In the genomic region with DNA sequence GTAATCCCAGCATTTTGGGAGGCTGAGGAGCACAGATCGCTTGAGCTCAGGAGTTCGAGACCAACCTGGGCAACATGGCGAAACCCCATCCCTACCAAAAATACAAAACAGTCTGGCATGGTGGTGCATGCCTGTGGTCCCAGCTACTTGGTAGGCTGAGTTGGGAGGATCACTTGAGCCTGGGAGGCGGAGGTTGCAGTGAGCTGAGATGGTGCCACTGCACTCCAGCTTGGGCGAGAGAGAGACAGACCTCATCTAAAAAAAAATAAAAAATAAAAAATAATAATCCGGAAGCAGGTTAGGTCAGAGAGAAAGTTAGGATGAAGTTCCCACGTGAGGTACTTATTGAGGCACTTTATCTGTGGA, we compare ENCODE assay signal across 6 cellular contexts. TPM values are rescaled to one million over a fixed set of nuclear protein-coding genes. Genes with fewer than 3 reads are reported as not detected.
DNase-seq lines count a peak whose midpoint lies in the region; TF ChIP-seq lines count a peak whose summit lies in the region.
"Not testable (repeated sequence)": the region's sequence is repeated elsewhere in the genome, so short reads cannot be mapped to it uniquely, and the experiment has no call there.

No MANE protein-coding gene starts in this region.

- H3K36me3 ChIP-seq in KOPT-K1 (ENCODE audit: insufficient read depth, low read length) (peaks cover 31% of the 10 kb centered on the region), endodermal cell (ENCODE audit: control insufficient read depth, insufficient read depth, low read length) (peaks cover 30% of the 10 kb centered on the region)

- DNase-seq in AG09309 (ENCODE audit: low read depth); activated T-helper 1 cell treated with anti-CD3 and anti-CD28 coated beads, Interleukin-12 subunit alpha, Interleukin-12 subunit beta, Interleukin-2, Interleukin-4 antibody, amounts not matched to agents 30 ng/mL and 10 ng/mL and 1 ng/mL, durations not matched to agents 14 hours and 24 hours and 36 hours (ENCODE audit: low spot score); endodermal cell; lower leg skin (ENCODE audit: low spot score in 2 of 2); skeletal muscle cell (ENCODE audit: low read depth): not testable (repeated sequence)

- not testable (repeated sequence) for H3K27me3 ChIP-seq in endodermal cell (ENCODE audit: control insufficient read depth, insufficient read depth, low read length, poor library complexity, severe bottlenecking)

- H3K4me1 Mint-ChIP-seq in activated T-helper 1 cell treated with anti-CD3 and anti-CD28 coated beads, Interleukin-12 subunit alpha, Interleukin-12 subunit beta, Interleukin-2, Interleukin-4 antibody, amounts not matched to agents 30 ng/mL and 10 ng/mL and 1 ng/mL, durations not matched to agents 14 hours and 24 hours and 36 hours (ENCODE audit: low read depth): peaks cover 31% of the 10 kb centered on the region
- not testable (repeated sequence) for H3K4me1 Mint-ChIP-seq in endodermal cell

- H3K9me3 Mint-ChIP-seq in activated T-helper 1 cell treated with anti-CD3 and anti-CD28 coated beads, Interleukin-12 subunit alpha, Interleukin-12 subunit beta, Interleukin-2, Interleukin-4 antibody, amounts not matched to agents 30 ng/mL and 10 ng/mL and 1 ng/mL, durations not matched to agents 14 hours and 24 hours and 36 hours; endodermal cell: not testable (repeated sequence)

- H3K9me3 ChIP-seq in KOPT-K1 (ENCODE audit: insufficient read depth, low read length, poor library complexity, severe bottlenecking); endodermal cell (ENCODE audit: control insufficient read depth, low read length): not testable (repeated sequence)

- H3K4me3 ChIP-seq in AG09309 (ENCODE audit: control insufficient read depth, low read depth, low read length) (peak overlapping the region; percentile 74), endodermal cell (ENCODE audit: low read length) (peak overlapping the region; percentile 100), lower leg skin (ENCODE audit: low read depth, poor library complexity, severe bottlenecking) (peak overlapping the region; percentile 69), skeletal muscle cell (ENCODE audit: low read depth, low read length) (peak overlapping the region; percentile 80)

- TF ChIP-seq CTCF in AG09309 (IDR thresholded peaks at IDR 0.05; ENCODE audit: control insufficient read depth, insufficient read depth, low read depth, low read length, missing control alignments); endodermal cell (conservative IDR thresholded peaks at IDR 0.05); lower leg skin (IDR thresholded peaks at IDR 0.05): not testable (repeated sequence)

- H3K4me3 Mint-ChIP-seq in activated T-helper 1 cell treated with anti-CD3 and anti-CD28 coated beads, Interleukin-12 subunit alpha, Interleukin-12 subunit beta, Interleukin-2, Interleukin-4 antibody, amounts not matched to agents 30 ng/mL and 10 ng/mL and 1 ng/mL, durations not matched to agents 14 hours and 24 hours and 36 hours: peak overlapping the region; percentile 90
- peak overlapping the region; percentile 79 for H3K4me3 Mint-ChIP-seq in endodermal cell

- WGBS in endodermal cell (ENCODE audit: insufficient coverage in 1 of 2, insufficient read length in 1 of 2), 2 experiments: 64 to 73% methylated on average over 5 to 7 of the region's 7 CpGs
- 37 to 39% methylated on average over 7 of the region's 7 CpGs for WGBS in lower leg skin, 2 donors

- not testable (repeated sequence) for H3K27me3 Mint-ChIP-seq in activated T-helper 1 cell treated with anti-CD3 and anti-CD28 coated beads, Interleukin-12 subunit alpha, Interleukin-12 subunit beta, Interleukin-2, Interleukin-4 antibody, amounts not matched to agents 30 ng/mL and 10 ng/mL and 1 ng/mL, durations not matched to agents 14 hours and 24 hours and 36 hours (ENCODE audit: insufficient read depth)
- peaks cover 34% of the 10 kb centered on the region for H3K27me3 Mint-ChIP-seq in endodermal cell (ENCODE audit: insufficient read depth)

- peaks cover 14% of the 10 kb centered on the region for H3K36me3 Mint-ChIP-seq in activated T-helper 1 cell treated with anti-CD3 and anti-CD28 coated beads, Interleukin-12 subunit alpha, Interleukin-12 subunit beta, Interleukin-2, Interleukin-4 antibody, amounts not matched to agents 30 ng/mL and 10 ng/mL and 1 ng/mL, durations not matched to agents 14 hours and 24 hours and 36 hours (ENCODE audit: low read depth)
- H3K36me3 Mint-ChIP-seq in endodermal cell (ENCODE audit: low read depth): peaks cover 33% of the 10 kb centered on the region

- intact Hi-C loops in activated T-helper 1 cell treated with anti-CD3 and anti-CD28 coated beads, Interleukin-12 subunit alpha, Interleukin-12 subunit beta, Interleukin-2, Interleukin-4 antibody, amounts not matched to agents 30 ng/mL and 10 ng/mL and 1 ng/mL, durations not matched to agents 14 hours and 24 hours and 36 hours (cut with micrococcal nuclease): loop anchor here (2.0 kb wide), 2 partner anchors 14 to 316 kb away; partner anchors contain the start of gene LARP4
- intact Hi-C loops in lower leg skin (cut with DNase I; ENCODE audit: low total_unique reads): not testable (repeated sequence)

- not testable (repeated sequence) for H3K4me1 ChIP-seq in endodermal cell (ENCODE audit: control insufficient read depth, insufficient read depth, low read length)

- peak overlapping the region; percentile 93 for H3K27ac Mint-ChIP-seq in activated T-helper 1 cell treated with anti-CD3 and anti-CD28 coated beads, Interleukin-12 subunit alpha, Interleukin-12 subunit beta, Interleukin-2, Interleukin-4 antibody, amounts not matched to agents 30 ng/mL and 10 ng/mL and 1 ng/mL, durations not matched to agents 14 hours and 24 hours and 36 hours
- H3K27ac Mint-ChIP-seq in endodermal cell: peak overlapping the region; percentile 84

- not testable (repeated sequence) for TF ChIP-seq POLR2A in lower leg skin (IDR thresholded peaks at IDR 0.05)

- H3K9ac ChIP-seq in endodermal cell (ENCODE audit: extremely low read depth, low read length, poor library complexity, severe bottlenecking): peak overlapping the region; percentile 66

- H3K27ac ChIP-seq in KOPT-K1 (ENCODE audit: low read depth, low read length, poor library complexity, severe bottlenecking): peak overlapping the region; percentile 73
- H3K27ac ChIP-seq in endodermal cell (ENCODE audit: low read depth, low read length): not testable (repeated sequence)

RNA-seq across cellular contexts. Expression of gene SMARCD1, which starts 0.8 kb away (rescaled TPM):
- total RNA-seq in activated T-helper 1 cell treated with anti-CD3 and anti-CD28 coated beads, Interleukin-12 subunit alpha, Interleukin-12 subunit beta, Interleukin-2, Interleukin-4 antibody, amounts not matched to agents 30 ng/mL and 10 ng/mL and 1 ng/mL, durations not matched to agents 14 hours and 24 hours and 36 hours: 74.6 and 75.3 TPM in 2 replicates
- total RNA-seq in endodermal cell (100 to 1,000 TPM; 118 to 125 TPM), lower leg skin (10 to 100 TPM; 32.0 to 77.2 (median 45.1) TPM)
- polyA plus RNA-seq in endodermal cell (2013, experiment 1 of 2): 161 TPM
- 129 TPM for polyA plus RNA-seq in endodermal cell (2013, experiment 2 of 2)

RNA-seq across cellular contexts. Expression of gene GPD1, which starts 19.4 kb away (rescaled TPM):
- total RNA-seq in activated T-helper 1 cell treated with anti-CD3 and anti-CD28 coated beads, Interleukin-12 subunit alpha, Interleukin-12 subunit beta, Interleukin-2, Interleukin-4 antibody, amounts not matched to agents 30 ng/mL and 10 ng/mL and 1 ng/mL, durations not matched to agents 14 hours and 24 hours and 36 hours: 0.29 and 0.88 TPM in 2 replicates
- total RNA-seq in endodermal cell (1 to 10 TPM in 1 of 2 donors, under 1 TPM in 1; 0.93 to 1.1 TPM), lower leg skin (10 to 100 TPM; 29.9 to 38.8 (median 36.7) TPM)
- polyA plus RNA-seq in endodermal cell (2013, experiment 1 of 2): 0.32 TPM
- polyA plus RNA-seq in endodermal cell (2013, experiment 2 of 2): 0.46 TPM

RNA-seq across cellular contexts. Expression of gene ASIC1, which starts 27.0 kb away (rescaled TPM):
- 10.2 and 11.2 TPM in 2 replicates for total RNA-seq in activated T-helper 1 cell treated with anti-CD3 and anti-CD28 coated beads, Interleukin-12 subunit alpha, Interleukin-12 subunit beta, Interleukin-2, Interleukin-4 antibody, amounts not matched to agents 30 ng/mL and 10 ng/mL and 1 ng/mL, durations not matched to agents 14 hours and 24 hours and 36 hours
- total RNA-seq in endodermal cell (1 to 10 TPM; 4.2 to 5.2 TPM), lower leg skin (1 to 10 TPM in 1 of 4 donors, under 1 TPM in 3; 0.25 to 1.4 (median 0.42) TPM)
- polyA plus RNA-seq in endodermal cell (2013, experiment 1 of 2): 19.3 TPM
- 17.1 TPM for polyA plus RNA-seq in endodermal cell (2013, experiment 2 of 2)

RNA-seq across cellular contexts. Expression of gene COX14, which starts 27.6 kb away (rescaled TPM):
- 44.3 and 45.6 TPM in 2 replicates for total RNA-seq in activated T-helper 1 cell treated with anti-CD3 and anti-CD28 coated beads, Interleukin-12 subunit alpha, Interleukin-12 subunit beta, Interleukin-2, Interleukin-4 antibody, amounts not matched to agents 30 ng/mL and 10 ng/mL and 1 ng/mL, durations not matched to agents 14 hours and 24 hours and 36 hours
- total RNA-seq in endodermal cell: 10 to 100 TPM; 26.0 to 26.7 TPM
- 27.9 TPM for polyA plus RNA-seq in endodermal cell (2013, experiment 1 of 2)
- polyA plus RNA-seq in endodermal cell (2013, experiment 2 of 2): 20.5 TPM
- 10 to 100 TPM; 29.0 to 52.1 (median 36.8) TPM for total RNA-seq in lower leg skin

RNA-seq across cellular contexts. Expression of gene RACGAP1, which starts 59.1 kb away (rescaled TPM):
- total RNA-seq in activated T-helper 1 cell treated with anti-CD3 and anti-CD28 coated beads, Interleukin-12 subunit alpha, Interleukin-12 subunit beta, Interleukin-2, Interleukin-4 antibody, amounts not matched to agents 30 ng/mL and 10 ng/mL and 1 ng/mL, durations not matched to agents 14 hours and 24 hours and 36 hours: 68.1 and 71.2 TPM in 2 replicates
- total RNA-seq in endodermal cell (10 to 100 TPM; 49.6 to 96.6 TPM), lower leg skin (10 to 100 TPM; 11.6 to 16.8 (median 15.9) TPM)
- 76.4 TPM for polyA plus RNA-seq in endodermal cell (2013, experiment 1 of 2)
- 79.6 TPM for polyA plus RNA-seq in endodermal cell (2013, experiment 2 of 2)

Comparison
In these comparisons a context has a peak if more than half of its experiments do, and no peak if none do; other contexts are left out.
1. RNA of gene GPD1, which starts 19.4 kb away (total RNA-seq): 29.9 to 38.8 TPM in lower leg skin; 0.93 to 1.1 TPM in endodermal cell and 0.29 to 0.88 TPM in activated T-helper 1 cell treated with anti-CD3 and anti-CD28 coated beads, Interleukin-12 subunit alpha, Interleukin-12 subunit beta, Interleukin-2, Interleukin-4 antibody, amounts not matched to agents 30 ng/mL and 10 ng/mL and 1 ng/mL, durations not matched to agents 14 hours and 24 hours and 36 hours; every median in the first group is over 10 times any median in the second.
2. Peak in every context shown above with its lines, with median percentiles within 50 percentile points of each other: H3K4me3 ChIP-seq.